ENCODE assay signal across 8 cellular contexts in the genomic region with DNA sequence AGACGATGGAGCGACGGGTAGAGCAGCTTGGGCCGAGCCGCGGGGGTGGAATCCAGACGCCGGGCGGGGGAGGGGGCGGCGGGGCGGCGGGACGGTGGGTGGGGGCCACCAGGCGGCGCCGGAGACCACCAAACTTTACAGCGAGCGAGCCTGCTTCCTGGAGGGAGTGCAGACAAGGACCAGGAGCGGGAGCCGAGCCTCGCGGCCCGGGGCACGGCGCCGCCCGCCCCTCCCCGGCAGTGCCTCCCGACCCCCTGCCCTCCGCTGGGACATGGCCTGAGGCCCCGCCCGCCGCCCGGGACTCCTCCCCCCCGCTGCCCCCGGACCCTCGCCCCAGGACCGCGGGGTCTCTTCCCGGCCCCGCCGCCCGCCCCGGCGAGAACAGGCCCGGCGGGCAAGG. TPM values are rescaled to one million over a fixed set of nuclear protein-coding genes. Genes with fewer than 3 reads are reported as not detected.
DNase-seq lines count a peak whose midpoint lies in the region; ATAC-seq and TF ChIP-seq lines count a peak whose summit lies in the region.
"Not testable (repeated sequence)": the region's sequence is repeated elsewhere in the genome, so short reads cannot be mapped to it uniquely, and the experiment has no call there.

No MANE protein-coding gene starts in this region.

- H3K4me1 ChIP-seq in DND-41 (ENCODE audit: insufficient read depth, low read length), result peaks cover 45% of the 10 kb centered on the region
- not testable (repeated sequence) for H3K4me1 ChIP-seq in fibroblast of lung (ENCODE audit: control insufficient read depth, extremely low read depth, insufficient read depth, low read length)

- H3K36me3 Mint-ChIP-seq in naive B cell, result not testable (repeated sequence)

- peak; percentile 72 for DNase-seq in DND-41
- peak; percentile 28 for DNase-seq in T follicular helper cell (ENCODE audit: low read depth)
- peak; percentile 30 for DNase-seq in activated gamma-delta T cell treated with Interleukin-2 at 50 U/mL for 16 hours
- peak in 1 of 2 donors; percentile 24 for DNase-seq in fibroblast of lung (ENCODE audit: low read depth in 2 of 2)
- DNase-seq in naive B cell, result peak; percentile 46
- peak; percentile 56 for DNase-seq in stimulated activated CD8-positive, alpha-beta memory T cell treated with anti-CD3 and anti-CD28 coated beads, Interleukin-4, amount 100 ng/mL, for 48 hours

- H3K9me3 Mint-ChIP-seq in naive B cell, result not testable (repeated sequence)

- H3K27ac ChIP-seq in DND-41 (ENCODE audit: low read length) (peak overlapping the region; percentile 71; the same call in 1 of the 2 replicates), fibroblast of lung (ENCODE audit: insufficient read depth, low read length) (peak overlapping the region; percentile 94)

- not testable (repeated sequence) for H3K27me3 ChIP-seq in DND-41 (ENCODE audit: insufficient read depth, low read length, poor library complexity); fibroblast of lung (ENCODE audit: control insufficient read depth, insufficient read depth, low read length)

- peak; percentile 8 for TF ChIP-seq CTCF in DND-41 (IDR thresholded peaks at IDR 0.05; ENCODE audit: borderline replicate concordance, extremely low read depth, low read length, poor library complexity, severe bottlenecking)
- not testable (repeated sequence) for TF ChIP-seq CTCF in fibroblast of lung (conservative IDR thresholded peaks at IDR 0.05 in 1 of 2, IDR thresholded peaks at IDR 0.05 in 1 of 2; ENCODE audit: low read depth in 1 of 2, low read length in 2 of 2)

- H3K4me3 Mint-ChIP-seq in naive B cell, result peak overlapping the region; percentile 82 to 97 (median 91)

- H3K4me3 ChIP-seq in DND-41 (ENCODE audit: low read depth in 1 of 2, low read length in 2 of 2) (peak overlapping the region; percentile 44 to 66; a peak in 3 of 4 replicates), fibroblast of lung (replicated peaks in 1 of 4; ENCODE audit: control extremely low read depth in 1 of 4, insufficient read depth in 1 of 4, low read depth in 3 of 4, low read length in 4 of 4) (peak overlapping the region; percentile 77 to 81 (median 80))

- peaks cover 23 to 47% (median 35%) of the 10 kb centered on the region in 3 donors for H3K4me1 Mint-ChIP-seq in naive B cell

- H3K9me3 ChIP-seq in DND-41 (ENCODE audit: insufficient read depth, low read length, severe bottlenecking); fibroblast of lung (ENCODE audit: control insufficient read depth, insufficient read depth, low read depth, low read length): not testable (repeated sequence)

- peak overlapping the region in 4 of 6 donors; percentile 70 to 95 (median 87) for H3K27ac Mint-ChIP-seq in naive B cell

- H3K79me2 ChIP-seq in DND-41 (ENCODE audit: insufficient read depth, low read length) (peaks cover 54% of the 10 kb centered on the region), fibroblast of lung (ENCODE audit: control insufficient read depth, insufficient read depth, low read length) (peaks cover 50% of the 10 kb centered on the region)

- peaks cover 30% of the 10 kb centered on the region for H4K20me1 ChIP-seq in DND-41 (ENCODE audit: insufficient read depth, low read length)
- H4K20me1 ChIP-seq in fibroblast of lung (ENCODE audit: control insufficient read depth, extremely low read depth, insufficient read depth, low read length), result not testable (repeated sequence)

- ATAC-seq in DND-41 (ENCODE audit: insufficient read depth, low read depth) (peak; percentile 32), GM21786 (IDR thresholded peaks at IDR 0.05; ENCODE audit: unreplicated experiment) (peak; percentile 17), HG03571 (IDR thresholded peaks at IDR 0.05; ENCODE audit: unreplicated experiment) (peak; percentile 20), naive B cell (ENCODE audit: low read depth in 2 of 2) (peak; percentile 11 to 23)

- H3K9ac ChIP-seq in DND-41 (ENCODE audit: low read depth, low read length), result peak overlapping the region; percentile 69
- peak overlapping the region; percentile 60 for H3K9ac ChIP-seq in fibroblast of lung (ENCODE audit: insufficient read depth, low read length)

- H2AFZ ChIP-seq in DND-41 (ENCODE audit: low read depth, low read length), result peak overlapping the region; percentile 66; the same call in 1 of the 2 replicates
- H2AFZ ChIP-seq in fibroblast of lung (ENCODE audit: low read length), result not testable (repeated sequence)

- H3K36me3 ChIP-seq in DND-41 (ENCODE audit: insufficient read depth, low read length), result peaks cover 46% of the 10 kb centered on the region
- not testable (repeated sequence) for H3K36me3 ChIP-seq in fibroblast of lung (ENCODE audit: control insufficient read depth, insufficient read depth, low read length)

- H3K27me3 Mint-ChIP-seq in naive B cell, result not testable (repeated sequence)

- H3K4me2 ChIP-seq in DND-41 (ENCODE audit: insufficient read depth, low read length), result peak overlapping the region; percentile 96
- not testable (repeated sequence) for H3K4me2 ChIP-seq in fibroblast of lung (ENCODE audit: extremely low read depth, insufficient read depth, low read length)

RNA-seq across cellular contexts. Expression of gene AMMECR1L, which starts 0.4 kb away (rescaled TPM):
- 13.1 and 16.8 TPM in 2 replicates for total RNA-seq in fibroblast of lung
- 15.5 and 16.8 TPM in 2 replicates for polyA plus RNA-seq in fibroblast of lung
- polyA plus RNA-seq in fibroblast of lung (2012), result 9.5 and 10.9 TPM in 2 replicates
- polyA minus RNA-seq in fibroblast of lung (ENCODE audit: low replicate concordance), result 8.2 and 11.4 TPM in 2 replicates
- polyA plus RNA-seq in naive B cell (ENCODE audit: low read depth in 6 of 6), result 1 to 10 TPM; 3.7 to 9.9 (median 7.4) TPM

RNA-seq across cellular contexts. Expression of gene POLR2D, which starts 27.4 kb away (rescaled TPM):
- total RNA-seq in fibroblast of lung, result 21.8 and 22.9 TPM in 2 replicates
- 22.4 and 32.2 TPM in 2 replicates for polyA plus RNA-seq in fibroblast of lung
- 21.9 and 31.4 TPM in 2 replicates for polyA plus RNA-seq in fibroblast of lung (2012)
- 20.9 and 29.3 TPM in 2 replicates for polyA minus RNA-seq in fibroblast of lung (ENCODE audit: low replicate concordance)
- polyA plus RNA-seq in naive B cell (ENCODE audit: low read depth in 6 of 6), result 10 to 100 TPM; 15.9 to 45.1 (median 37.1) TPM
